1 cellular context compared by ENCODE assay signal in the genomic region with DNA sequence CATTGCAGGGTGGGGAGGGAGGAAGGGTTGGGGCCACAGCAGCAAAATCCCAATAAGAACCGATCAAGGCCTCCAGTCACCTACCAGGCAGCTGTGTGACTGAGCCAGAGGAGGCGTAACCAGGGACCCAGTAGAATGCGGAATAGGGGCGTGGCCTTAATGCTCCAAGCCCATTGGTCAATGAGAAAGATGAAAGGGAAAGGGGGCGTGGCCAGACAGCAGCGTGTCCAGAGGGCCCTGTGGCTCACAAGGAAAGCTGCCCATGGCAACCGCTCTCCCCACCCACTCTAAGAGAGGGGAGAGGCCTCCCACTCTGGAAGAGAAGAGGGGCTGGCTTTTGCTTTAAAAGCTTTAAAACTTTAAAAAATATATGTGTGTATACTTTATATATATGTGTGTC. TPM values are rescaled to one million over a fixed set of nuclear protein-coding genes. Genes with fewer than 3 reads are reported as not detected.
"Had no signal": no experiment of that assay in that cellular context is flagged by ENCODE, and none has a peak within 500 bp of the region (broad histone marks: within the 10 kb centered on the region; RNA-seq: fewer than 3 reads in every experiment).

A gene with protein sequence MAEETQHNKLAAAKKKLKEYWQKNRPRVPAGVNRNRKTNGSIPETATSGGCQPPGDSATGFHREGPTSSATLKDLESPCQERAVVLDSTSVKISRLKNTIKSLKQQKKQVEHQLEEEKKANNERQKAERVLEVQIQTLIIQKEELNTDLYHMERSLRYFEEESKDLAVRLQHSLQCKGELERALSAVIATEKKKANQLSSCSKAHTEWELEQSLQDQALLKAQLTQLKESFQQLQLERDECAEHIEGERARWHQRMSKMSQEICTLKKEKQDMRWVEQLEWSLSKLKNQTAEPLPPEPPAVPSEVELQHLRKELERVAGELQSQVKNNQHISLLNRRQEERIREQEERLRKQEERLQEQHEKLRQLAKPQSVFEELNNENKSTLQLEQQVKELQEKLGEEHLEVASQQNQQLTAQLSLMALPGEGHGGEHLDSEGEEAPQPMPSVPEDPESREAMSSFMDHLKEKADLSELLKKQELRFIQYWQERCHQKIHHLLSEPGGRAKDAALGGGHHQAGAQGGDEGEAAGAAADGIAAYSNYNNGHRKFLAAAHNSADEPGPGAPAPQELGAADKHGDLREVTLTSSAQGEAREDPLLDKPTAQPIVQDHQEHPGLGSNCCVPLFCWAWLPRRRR (minus strand): TSS at position 101 of the 400 bp plus-strand sequence. CDS start 98 bp downstream, at position 3.

RNA-seq across cellular contexts. Expression of the gene that starts here (rescaled TPM):
- total RNA-seq: epithelial cell of proximal tubule had no signal
